ENCODE assay signal across 20 cellular contexts in genomic region chr1:32926562-32926961, GRCh38. TPM values are rescaled to one million over a fixed set of nuclear protein-coding genes. Genes with fewer than 3 reads are reported as not detected.
DNase-seq lines count a peak whose midpoint lies in the region; ATAC-seq, FAIRE-seq and TF ChIP-seq lines count a peak whose summit lies in the region.
"Had no signal": no experiment of that assay in that cellular context is flagged by ENCODE, and none has a peak within 500 bp of the region (broad histone marks: within the 10 kb centered on the region; RNA-seq: fewer than 3 reads in every experiment).

No MANE protein-coding gene starts in this region.

- H3K9me3 Mint-ChIP-seq in H9, result peaks cover 5 to 9% of the 10 kb centered on the region in 2 experiments; a peak in 4 of 5 replicates
- H3K9me3 Mint-ChIP-seq: CD8-positive, alpha-beta T cell had no signal

- H3K4ac ChIP-seq in H9 (ENCODE audit: low read depth, low read length), result no peak overlapping the region

- H3K79me2 ChIP-seq in H9 (ENCODE audit: insufficient read depth, low read length), result no peaks in the 10 kb centered on the region

- no peak overlapping the region for H4K8ac ChIP-seq in H9 (replicated peaks; ENCODE audit: insufficient read length, low read depth, low read length)

- no peak overlapping the region for H3K14ac ChIP-seq in H9 (ENCODE audit: insufficient read depth, low read length)

- in situ Hi-C loops in HAP-1 (cut with MboI; ENCODE audit: low sequenced_read_pairs), result no loop called here

- no peak overlapping the region for H3K18ac ChIP-seq in H9 (ENCODE audit: insufficient read length, low read depth, low read length)

- H2BK15ac ChIP-seq in H9 (ENCODE audit: low read depth, low read length), result no peak overlapping the region

- FAIRE-seq in small intestine (lab: Jason Lieb, UNC), result no peak
- FAIRE-seq: D721Med, HepG2 had no signal

- no peak overlapping the region for H3K4me2 ChIP-seq in H9 (ENCODE audit: insufficient read depth, insufficient read length, low read length)
- H3K4me2 ChIP-seq: BLaER1 treated with 17β-estradiol and CSF1 and Interleukin-3, amounts not matched to agents 10 nM and 100 nM; SK-N-SH had no signal

- no peak overlapping the region for H3T11ph ChIP-seq in H9 (ENCODE audit: low read length)

- H3K36me3 ChIP-seq in iPS-20b (ENCODE audit: insufficient read depth, low read depth, low read length), result no peaks in the 10 kb centered on the region
- no peaks in the 10 kb centered on the region for H3K36me3 ChIP-seq in small intestine (ENCODE audit: control insufficient read depth in 2 of 2, insufficient read depth in 2 of 2, low read length in 2 of 2)
- H3K36me3 ChIP-seq in HAP-1 (replicated peaks), result no peaks in the 10 kb centered on the region

- ATAC-seq in T-helper 17 cell, result no peak
- ATAC-seq in GM19328 (IDR thresholded peaks at IDR 0.05; ENCODE audit: unreplicated experiment), result no peak
- ATAC-seq: CD8-positive, alpha-beta T cell; PC-3 had no signal

- peaks cover 20% of the 10 kb centered on the region; the same call in 1 of the 2 replicates for H3K27me3 ChIP-seq in H9 (ENCODE audit: insufficient read depth, low read length)
- H3K27me3 ChIP-seq in iPS-20b (ENCODE audit: insufficient read depth, low read length), result peaks cover 75% of the 10 kb centered on the region
- H3K27me3 ChIP-seq in small intestine (ENCODE audit: control insufficient read depth in 2 of 2, insufficient read depth in 2 of 2, low read length in 2 of 2), result no peaks in the 10 kb centered on the region
- H3K27me3 ChIP-seq in HAP-1 (ENCODE audit: low read depth), result no peaks in the 10 kb centered on the region

- H3K4me3 Mint-ChIP-seq in H9 (peak overlapping the region; percentile 40 to 86; a peak in 4 of 5 replicates), T-helper 17 cell (no peak overlapping the region)

- no peak overlapping the region for H2AFZ ChIP-seq in H9 (ENCODE audit: low read length)

- H3K4me1 ChIP-seq in H9 (ENCODE audit: insufficient read depth, low read length) (no peaks in the 10 kb centered on the region), iPS-20b (ENCODE audit: insufficient read depth, low read length) (peaks cover 7% of the 10 kb centered on the region; the same call in 1 of the 2 replicates), small intestine (ENCODE audit: control insufficient read depth in 2 of 2, insufficient read depth in 1 of 2, low read depth in 1 of 2, low read length in 1 of 2) (no peaks in the 10 kb centered on the region), HAP-1 (no peaks in the 10 kb centered on the region)

- H3K27me3 Mint-ChIP-seq in H9 (ENCODE audit: low read depth) (peaks cover 88% of the 10 kb centered on the region), T-helper 17 cell (peaks cover 54% of the 10 kb centered on the region)

- H3K9me3 ChIP-seq in H9 (ENCODE audit: control insufficient read depth, low read depth, low read length) (no peaks in the 10 kb centered on the region), T-helper 17 cell (ENCODE audit: control insufficient read depth, low read length, poor library complexity, severe bottlenecking) (no peaks in the 10 kb centered on the region), iPS-20b (ENCODE audit: insufficient read depth, low read depth, low read length) (no peaks in the 10 kb centered on the region), small intestine (ENCODE audit: control insufficient read depth, low read depth) (no peaks in the 10 kb centered on the region), HAP-1 (no peaks in the 10 kb centered on the region)
- H3K9me3 ChIP-seq: SK-N-SH had no signal

- no peak overlapping the region for H2BK5ac ChIP-seq in H9 (ENCODE audit: insufficient read length, low read length)

- H2AK5ac ChIP-seq in H9 (ENCODE audit: insufficient read length, low read length), result no peak overlapping the region

- peaks cover 12% of the 10 kb centered on the region for H3K23me2 ChIP-seq in H9 (ENCODE audit: insufficient read length, low read depth, low read length, poor library complexity, severe bottlenecking)

- H4K91ac ChIP-seq in H9 (ENCODE audit: insufficient read length, low read depth, low read length), result no peak overlapping the region

- H2BK120ac ChIP-seq in H9 (ENCODE audit: low read depth, low read length, poor library complexity, severe bottlenecking), result no peak overlapping the region

- WGBS in H9 (ENCODE audit: extremely low coverage, insufficient read length, low lambda C conversion rate), result no CpG with 5 or more reads among the region's 6 CpGs
- 19 to 68% (median 37%) methylated on average over 6 of the region's 6 CpGs for WGBS in small intestine, 3 donors

- no peak overlapping the region for H3K23ac ChIP-seq in H9 (ENCODE audit: insufficient read length, low read depth, low read length)

- H3K4me3 ChIP-seq in iPS-20b (ENCODE audit: low read length) (peak overlapping the region; percentile 67; the same call in 1 of the 2 replicates), small intestine (ENCODE audit: low read depth in 1 of 2, low read length in 2 of 2) (no peak overlapping the region), HAP-1 (no peak overlapping the region)
- H3K4me3 ChIP-seq: BLaER1 treated with 17β-estradiol and CSF1 and Interleukin-3, amounts not matched to agents 10 nM and 100 nM had no signal

- H3K27ac ChIP-seq in H9 (ENCODE audit: insufficient read length, low read depth, low read length), result no peak overlapping the region
- no peak overlapping the region for H3K27ac ChIP-seq in iPS-20b (ENCODE audit: low read length)
- H3K27ac ChIP-seq in small intestine (ENCODE audit: low read depth in 1 of 2, low read length in 1 of 2), result no peak overlapping the region
- H3K27ac ChIP-seq: BLaER1 treated with 17β-estradiol and CSF1 and Interleukin-3, amounts not matched to agents 10 nM and 100 nM had no signal

- H3K4me1 Mint-ChIP-seq in H9, result peaks cover 23 to 34% of the 10 kb centered on the region in 2 experiments
- H3K4me1 Mint-ChIP-seq in T-helper 17 cell, result peaks cover 29% of the 10 kb centered on the region

- DNase-seq in H9 (no peak), T-helper 17 cell (no peak), small intestine (peak; percentile 79), HAP-1 (ENCODE audit: low spot score in 2 of 2) (no peak), SKM-1 (lab: John Stamatoyannopoulos, UW; ENCODE audit: unreplicated experiment) (no peak)
- DNase-seq: CD8-positive, alpha-beta T cell; KG1; MV-4-11; NCI-H1694 treated with DMSO at 0.1 percent for 48 hours; NCI-H774; PC-3; RPMI8226; SHP77 treated with DMSO at 0.1 percent for 48 hours; SK-N-SH had no signal

- H3K27ac Mint-ChIP-seq in H9 (no peak overlapping the region), T-helper 17 cell (peak overlapping the region; percentile 87)
- H3K27ac Mint-ChIP-seq: CD8-positive, alpha-beta T cell had no signal

- TF ChIP-seq CTCF in H9 (conservative IDR thresholded peaks at IDR 0.05), result no peak

- H2BK20ac ChIP-seq in H9 (ENCODE audit: low read depth, low read length, poor library complexity, severe bottlenecking), result no peak overlapping the region

- no peak overlapping the region for H3K56ac ChIP-seq in H9 (ENCODE audit: insufficient read length, low read depth, low read length)

- H3K9ac ChIP-seq in H9 (ENCODE audit: extremely low read depth, insufficient read length, low read length) (no peak overlapping the region), iPS-20b (ENCODE audit: low read depth, low read length) (no peak overlapping the region)
- H3K9ac ChIP-seq: BLaER1 treated with 17β-estradiol and CSF1 and Interleukin-3, amounts not matched to agents 10 nM and 100 nM; SK-N-SH had no signal

- no peaks in the 10 kb centered on the region for H4K20me1 ChIP-seq in H9 (ENCODE audit: control insufficient read depth, insufficient read depth, insufficient read length)

- H3K36me3 Mint-ChIP-seq in H9 (ENCODE audit: insufficient read depth in 1 of 3, low read depth in 3 of 3), result no peaks in the 10 kb centered on the region
- peaks cover 14% of the 10 kb centered on the region for H3K36me3 Mint-ChIP-seq in T-helper 17 cell (ENCODE audit: low read depth)
- H3K36me3 Mint-ChIP-seq: CD8-positive, alpha-beta T cell had no signal

- H3K79me1 ChIP-seq in H9 (ENCODE audit: insufficient read depth, low read depth, low read length, poor library complexity, severe bottlenecking), result no peaks in the 10 kb centered on the region

- H2BK12ac ChIP-seq in H9 (ENCODE audit: insufficient read length, low read depth, low read length), result no peak overlapping the region

- no peak overlapping the region for H4K5ac ChIP-seq in H9 (ENCODE audit: insufficient read length, low read depth, low read length)

RNA-seq across cellular contexts. Expression of gene TMEM54, which starts 25.4 kb away (rescaled TPM):
- total RNA-seq in H9 (2021) (17.2 and 17.7 TPM in 2 replicates), T-helper 17 cell (not detected)
- polyA plus RNA-seq in small intestine, result 100 to 1,000 TPM; 221 to 414 (median 262) TPM
- total RNA-seq: CD8-positive, alpha-beta T cell had no signal

RNA-seq across cellular contexts. Expression of gene RNF19B, which starts 38.0 kb away (rescaled TPM):
- 15.0 and 15.6 TPM in 2 replicates for total RNA-seq in H9 (2021)
- total RNA-seq in T-helper 17 cell, result 10 to 100 TPM; 67.1 to 87.7 TPM
- polyA plus RNA-seq in small intestine, result 10 to 100 TPM; 20.8 to 29.2 (median 28.9) TPM

RNA-seq across cellular contexts. Expression of gene HPCA, which starts 40.3 kb away (rescaled TPM):
- total RNA-seq in H9 (2021) (1.1 and 1.2 TPM in 2 replicates), T-helper 17 cell (not detected)
- 1 to 10 TPM in 2 of 3 donors, not detected in 1; 1.6 to 2.9 TPM for polyA plus RNA-seq in small intestine
- total RNA-seq: CD8-positive, alpha-beta T cell; HepG2; NCI-H460; PC-3 had no signal
- polyA plus RNA-seq: HepG2, SK-N-SH had no signal

RNA-seq across cellular contexts. Expression of gene FNDC5, which starts 55.9 kb away (rescaled TPM):
- total RNA-seq in H9 (2021) (4.5 and 5.9 TPM in 2 replicates), T-helper 17 cell (not detected)
- polyA plus RNA-seq in small intestine, result 1 to 10 TPM in 2 of 3 donors, not detected in 1; 1.1 to 1.2 TPM
- total RNA-seq: CD8-positive, alpha-beta T cell had no signal

Comparison
In these comparisons a context has a peak if more than half of its experiments do, and no peak if none do; other contexts are left out.
1. RNA of gene TMEM54, which starts 25.4 kb away (total RNA-seq): 17.2 to 17.7 TPM in H9; not detected in T-helper 17 cell; every median in the first group is over 10 times any median in the second.